ENCODE assay signal across 12 cellular contexts in genomic region chr4:183599690-183600089, GRCh38. TPM values are rescaled to one million over a fixed set of nuclear protein-coding genes. Genes with fewer than 3 reads are reported as not detected.
A peak's percentile ranks its signal among the peaks of the same experiment; 100 is the strongest.
DNase-seq lines count a peak whose midpoint lies in the region; ATAC-seq lines count a peak whose summit lies in the region.
"Had no signal": no experiment of that assay in that cellular context is flagged by ENCODE, and none has a peak within 500 bp of the region (broad histone marks: within the 10 kb centered on the region; RNA-seq: fewer than 3 reads in every experiment).

No MANE protein-coding gene starts in this region.

- H3K27me3 ChIP-seq in H7 (ENCODE audit: control insufficient read depth, insufficient read depth, low read length): no peaks in the 10 kb centered on the region
- H3K27me3 ChIP-seq: gastroesophageal sphincter had no signal

- H3K4me3 ChIP-seq in H7 (ENCODE audit: insufficient read depth, low read depth, low read length): no peak overlapping the region
- H3K4me3 ChIP-seq: gastroesophageal sphincter had no signal

- peak; percentile 88 for ATAC-seq in GM18909 (IDR thresholded peaks at IDR 0.05; ENCODE audit: poor library complexity, unreplicated experiment)
- ATAC-seq in GM21717 (IDR thresholded peaks at IDR 0.05; ENCODE audit: unreplicated experiment): peak; percentile 47
- ATAC-seq in HG03342 (IDR thresholded peaks at IDR 0.05; ENCODE audit: unreplicated experiment): peak; percentile 78
- ATAC-seq: activated CD4-positive, alpha-beta T cell treated with anti-CD3 and anti-CD28 coated beads for 36 hours; gastroesophageal sphincter had no signal

- DNase-seq in kidney glomerular epithelial cell (lab: John Stamatoyannopoulos, UW) (peak; percentile 13), midbrain (lab: John Stamatoyannopoulos, UW) (no peak), SIG-M5 treated with dmso at 0.1 percent for 504 hours (lab: John Stamatoyannopoulos, UW; ENCODE audit: unreplicated experiment) (no peak), H7 (no peak)
- no peak for DNase-seq in activated CD4-positive, alpha-beta T cell treated with anti-CD3 and anti-CD28 coated beads, Interleukin-2, amount 50 U/mL, for 4 hours
- DNase-seq: effector CD4-positive, alpha-beta T cell; NCI-H1930 had no signal

- H3K36me3 ChIP-seq in H7 (replicated peaks; ENCODE audit: control insufficient read depth, insufficient read depth, low read length): no peaks in the 10 kb centered on the region
- H3K36me3 ChIP-seq: gastroesophageal sphincter had no signal

RNA-seq across cellular contexts. Expression of gene RWDD4, which starts 59.3 kb away (rescaled TPM):
- total RNA-seq in H7 (2014; rRNA removed; shearing (Covaris generic)): 20.5 and 29.1 TPM in 2 replicates

RNA-seq across cellular contexts. Expression of gene TRAPPC11, which starts 59.4 kb away (rescaled TPM):
- total RNA-seq in H7 (2014; rRNA removed; shearing (Covaris generic)): 27.1 and 43.0 TPM in 2 replicates
